ENCODE assay signal across 16 cellular contexts in the genomic region with DNA sequence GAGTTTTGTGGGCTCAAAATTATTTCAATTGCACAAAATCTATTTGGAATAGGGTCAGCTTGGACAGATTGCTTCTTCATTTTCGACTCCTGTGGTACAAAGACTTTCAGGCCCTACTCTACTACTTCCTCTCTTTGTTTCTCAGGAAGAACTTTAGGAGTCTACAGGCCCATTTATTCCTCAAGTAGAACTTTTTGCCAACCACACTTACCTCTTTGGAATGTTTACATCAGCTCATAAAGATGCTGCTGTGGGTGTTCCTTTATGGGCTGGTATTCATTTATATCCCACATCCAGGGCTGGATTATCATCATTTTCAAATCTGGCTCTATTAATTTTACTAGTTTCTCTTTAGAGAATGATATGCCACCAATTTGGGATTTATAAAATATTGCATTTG. TPM values are rescaled to one million over a fixed set of nuclear protein-coding genes. Genes with fewer than 3 reads are reported as not detected.
"Had no signal": no experiment of that assay in that cellular context is flagged by ENCODE, and none has a peak within 500 bp of the region (broad histone marks: within the 10 kb centered on the region; RNA-seq: fewer than 3 reads in every experiment).

No MANE protein-coding gene starts in this region.

- H3K27ac ChIP-seq: heart right ventricle, left ventricle myocardium inferior, parathyroid adenoma, thyroid gland had no signal

- H3K9ac ChIP-seq: parathyroid adenoma had no signal

- H3K27me3 ChIP-seq: heart right ventricle, thyroid gland had no signal

- DNase-seq: activated B cell treated with CpG ODN at 0.5 μM for 24 hours; activated CD4-positive, alpha-beta T cell treated with anti-CD3 and anti-CD28 coated beads, Interleukin-2, amount 10 ng/mL, durations not matched to agents 24 days and 14 days; activated CD8-positive, alpha-beta memory T cell treated with anti-CD3 and anti-CD28 coated beads for 24 hours; activated naive CD4-positive, alpha-beta T cell treated with anti-CD3 and anti-CD28 coated beads for 36 hours; activated T-cell treated with anti-CD3 and anti-CD28 coated beads for 4 hours; heart right ventricle; left ventricle myocardium inferior; mesendoderm; retina; small intestine; thyroid gland had no signal

- ATAC-seq: activated T-helper 17 cell treated with anti-CD3 and anti-CD28 coated beads, Interleukin-2, amount 50 U/mL, for 72 hours; esophagus mucosa; heart right ventricle; stimulated activated effector memory CD8-positive, alpha-beta T cell treated with anti-CD3 and anti-CD28 coated beads, Interleukin-12 subunit alpha, Interleukin-12 subunit beta, amount 100 ng/mL, for 72 hours had no signal

- H3K4me1 ChIP-seq: left ventricle myocardium inferior, parathyroid adenoma, thyroid gland had no signal

- H3K4me3 ChIP-seq: heart right ventricle, left ventricle myocardium inferior, thyroid gland had no signal

- H3K36me3 ChIP-seq: heart right ventricle, left ventricle myocardium inferior, thyroid gland had no signal

- H2AFZ ChIP-seq: parathyroid adenoma had no signal

- H3K79me2 ChIP-seq: parathyroid adenoma had no signal

- H3K9me3 ChIP-seq: thyroid gland had no signal

RNA-seq across cellular contexts. Expression of a gene that starts 46.3 kb away (rescaled TPM):
- total RNA-seq: activated B cell treated with CpG ODN at 0.5 μM for 24 hours; activated CD4-positive, alpha-beta T cell treated with anti-CD3 and anti-CD28 coated beads, Interleukin-2, amount 10 ng/mL, durations not matched to agents 24 days and 14 days; activated naive CD4-positive, alpha-beta T cell treated with anti-CD3 and anti-CD28 coated beads for 36 hours; activated T-helper 17 cell treated with anti-CD3 and anti-CD28 coated beads, Interleukin-2, amount 50 U/mL, for 72 hours; left ventricle myocardium inferior; neural crest cell; thyroid gland had no signal
